1 cellular context compared by ENCODE assay signal in the genomic region with DNA sequence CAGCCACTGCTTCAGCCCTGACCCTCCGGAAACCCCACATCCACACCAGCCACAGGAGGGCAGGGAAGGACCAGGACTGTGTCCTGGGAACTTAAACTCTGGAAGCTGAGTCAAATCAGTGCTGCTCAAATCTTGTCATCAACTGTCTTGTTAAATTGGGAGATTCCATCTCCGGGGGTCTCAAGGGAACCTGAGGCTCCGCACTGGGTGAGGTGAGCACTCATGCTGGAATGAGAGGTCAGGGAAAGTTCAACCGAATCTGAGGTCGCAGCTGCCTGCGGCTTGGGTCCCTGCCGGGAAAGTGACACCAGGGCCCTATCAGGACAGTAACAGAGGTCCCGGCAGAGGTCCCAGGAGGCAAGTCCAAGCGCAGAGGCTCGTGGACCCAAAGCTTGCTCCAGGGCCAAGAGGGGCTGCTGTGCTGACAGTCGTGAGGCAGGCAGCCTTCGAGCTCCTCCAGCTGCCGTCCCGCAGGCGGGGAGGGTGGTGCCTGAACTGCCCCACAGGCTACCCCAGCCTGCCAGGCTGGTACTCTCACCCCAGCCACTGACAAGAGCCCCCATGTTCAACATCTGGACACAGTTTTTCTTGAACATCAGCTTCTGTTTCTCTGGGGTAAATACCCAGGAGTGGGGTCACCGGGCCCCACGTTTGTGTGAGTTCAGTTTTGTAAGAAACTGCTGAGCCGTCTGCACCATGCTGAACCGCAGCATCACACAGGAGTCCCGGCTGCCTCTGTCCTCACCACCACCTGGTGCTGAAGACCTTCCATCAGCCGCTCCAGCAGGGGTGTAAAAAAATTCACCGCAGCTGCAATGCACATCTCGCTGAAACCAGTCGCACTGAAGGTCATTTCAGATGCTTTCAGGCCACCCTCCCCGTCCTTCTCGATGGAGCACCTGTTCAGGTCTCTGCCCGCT.
TF ChIP-seq lines count a peak whose summit lies in the region.

No MANE protein-coding gene starts in this region.

TF ChIP-seq in K562, 482 proteins besides CTCF, POLR2A, EP300 and RAD21 (continued from another document):
- TF ChIP-seq, protein P1, sequence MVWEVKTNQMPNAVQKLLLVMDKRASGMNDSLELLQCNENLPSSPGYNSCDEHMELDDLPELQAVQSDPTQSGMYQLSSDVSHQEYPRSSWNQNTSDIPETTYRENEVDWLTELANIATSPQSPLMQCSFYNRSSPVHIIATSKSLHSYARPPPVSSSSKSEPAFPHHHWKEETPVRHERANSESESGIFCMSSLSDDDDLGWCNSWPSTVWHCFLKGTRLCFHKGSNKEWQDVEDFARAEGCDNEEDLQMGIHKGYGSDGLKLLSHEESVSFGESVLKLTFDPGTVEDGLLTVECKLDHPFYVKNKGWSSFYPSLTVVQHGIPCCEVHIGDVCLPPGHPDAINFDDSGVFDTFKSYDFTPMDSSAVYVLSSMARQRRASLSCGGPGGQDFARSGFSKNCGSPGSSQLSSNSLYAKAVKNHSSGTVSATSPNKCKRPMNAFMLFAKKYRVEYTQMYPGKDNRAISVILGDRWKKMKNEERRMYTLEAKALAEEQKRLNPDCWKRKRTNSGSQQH (CRISPR knock-in tag; IDR thresholded peaks at IDR 0.05): no peak
- no peak for TF ChIP-seq TRIM24 (IDR thresholded peaks at IDR 0.05)
- TF ChIP-seq CBFA2T3 (IDR thresholded peaks at IDR 0.05): peak; percentile 59
- TF ChIP-seq, protein P2, sequence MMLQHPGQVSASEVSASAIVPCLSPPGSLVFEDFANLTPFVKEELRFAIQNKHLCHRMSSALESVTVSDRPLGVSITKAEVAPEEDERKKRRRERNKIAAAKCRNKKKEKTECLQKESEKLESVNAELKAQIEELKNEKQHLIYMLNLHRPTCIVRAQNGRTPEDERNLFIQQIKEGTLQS (IDR thresholded peaks at IDR 0.05): no peak
- TF ChIP-seq, protein P2 (CRISPR knock-in tag; conservative IDR thresholded peaks at IDR 0.05): no peak
- no peak for TF ChIP-seq KAT8 (IDR thresholded peaks at IDR 0.05; ENCODE audit: low read depth)
- TF ChIP-seq CBFA2T2 (conservative IDR thresholded peaks at IDR 0.05): 0 out of 2 replicates have a peak, but pooled peaks have one; percentile 23
